ENCODE assay signal across 9 cellular contexts in genomic region chr5:15463231-15463630, GRCh38. TPM values are rescaled to one million over a fixed set of nuclear protein-coding genes. Genes with fewer than 3 reads are reported as not detected.
DNase-seq lines count a peak whose midpoint lies in the region; ATAC-seq and TF ChIP-seq lines count a peak whose summit lies in the region.
"Had no signal": no experiment of that assay in that cellular context is flagged by ENCODE, and none has a peak within 500 bp of the region (broad histone marks: within the 10 kb centered on the region; RNA-seq: fewer than 3 reads in every experiment).

No MANE protein-coding gene starts in this region.

- H3K4me2 ChIP-seq in H9 (ENCODE audit: insufficient read depth, insufficient read length, low read length) (no peak overlapping the region), fibroblast of lung (ENCODE audit: extremely low read depth, insufficient read depth, low read length) (no peak overlapping the region)

- no peaks in the 10 kb centered on the region for H3K23me2 ChIP-seq in H9 (ENCODE audit: insufficient read length, low read depth, low read length, poor library complexity, severe bottlenecking)

- H3K4me3 Mint-ChIP-seq in H9: no peak overlapping the region

- H3K4ac ChIP-seq in H9 (ENCODE audit: low read depth, low read length): no peak overlapping the region

- H4K20me1 ChIP-seq in H9 (ENCODE audit: control insufficient read depth, insufficient read depth, insufficient read length): no peaks in the 10 kb centered on the region
- no peaks in the 10 kb centered on the region for H4K20me1 ChIP-seq in fibroblast of lung (ENCODE audit: control insufficient read depth, extremely low read depth, insufficient read depth, low read length)

- H3K79me2 ChIP-seq in H9 (ENCODE audit: insufficient read depth, low read length): no peaks in the 10 kb centered on the region
- no peaks in the 10 kb centered on the region for H3K79me2 ChIP-seq in fibroblast of lung (ENCODE audit: control insufficient read depth, insufficient read depth, low read length)

- no peaks in the 10 kb centered on the region for H3K36me3 Mint-ChIP-seq in H9 (ENCODE audit: insufficient read depth in 1 of 3, low read depth in 3 of 3)

- H3K27ac ChIP-seq in H9 (ENCODE audit: insufficient read length, low read depth, low read length): no peak overlapping the region
- no peak overlapping the region for H3K27ac ChIP-seq in fibroblast of lung (ENCODE audit: insufficient read depth, low read length)

- no peak overlapping the region for H3T11ph ChIP-seq in H9 (ENCODE audit: low read length)

- ATAC-seq in HG03521 (IDR thresholded peaks at IDR 0.05; ENCODE audit: unreplicated experiment): no peak
- no peak for ATAC-seq in GM18511 (IDR thresholded peaks at IDR 0.05; ENCODE audit: unreplicated experiment)
- no peak for ATAC-seq in GM21737 (IDR thresholded peaks at IDR 0.05; ENCODE audit: unreplicated experiment)

- no peak overlapping the region for H2BK20ac ChIP-seq in H9 (ENCODE audit: low read depth, low read length, poor library complexity, severe bottlenecking)

- no peak overlapping the region for H4K5ac ChIP-seq in H9 (ENCODE audit: insufficient read length, low read depth, low read length)

- H3K18ac ChIP-seq in H9 (ENCODE audit: insufficient read length, low read depth, low read length): no peak overlapping the region

- H3K4me1 Mint-ChIP-seq in H9: peaks cover 0 to 4% of the 10 kb centered on the region in 2 experiments; a peak in 1 of 4 replicates

- H3K27ac Mint-ChIP-seq in H9: no peak overlapping the region

- H3K9me3 Mint-ChIP-seq in H9: no peaks in the 10 kb centered on the region; a peak in 1 of 5 replicates

- no peaks in the 10 kb centered on the region for H3K79me1 ChIP-seq in H9 (ENCODE audit: insufficient read depth, low read depth, low read length, poor library complexity, severe bottlenecking)

- no peak overlapping the region for H2AK5ac ChIP-seq in H9 (ENCODE audit: insufficient read length, low read length)

- H2BK120ac ChIP-seq in H9 (ENCODE audit: low read depth, low read length, poor library complexity, severe bottlenecking): no peak overlapping the region

- no peak overlapping the region for H4K91ac ChIP-seq in H9 (ENCODE audit: insufficient read length, low read depth, low read length)

- H3K27me3 Mint-ChIP-seq in H9 (ENCODE audit: low read depth): no peaks in the 10 kb centered on the region

- no peak overlapping the region for H2BK5ac ChIP-seq in H9 (ENCODE audit: insufficient read length, low read length)

- no peaks in the 10 kb centered on the region for H3K36me3 ChIP-seq in fibroblast of lung (ENCODE audit: control insufficient read depth, insufficient read depth, low read length)

- TF ChIP-seq CTCF in H9 (conservative IDR thresholded peaks at IDR 0.05) (peak; percentile 80), fibroblast of lung (conservative IDR thresholded peaks at IDR 0.05 in 1 of 2, IDR thresholded peaks at IDR 0.05 in 1 of 2; ENCODE audit: low read depth in 1 of 2, low read length in 2 of 2) (peak; percentile 43 to 51)

- H3K9me3 ChIP-seq in H9 (ENCODE audit: control insufficient read depth, low read depth, low read length): no peaks in the 10 kb centered on the region
- H3K9me3 ChIP-seq in fibroblast of lung (ENCODE audit: control insufficient read depth, insufficient read depth, low read depth, low read length): no peaks in the 10 kb centered on the region

- no peak overlapping the region for H2BK12ac ChIP-seq in H9 (ENCODE audit: insufficient read length, low read depth, low read length)

- no peak overlapping the region for H3K56ac ChIP-seq in H9 (ENCODE audit: insufficient read length, low read depth, low read length)

- H2BK15ac ChIP-seq in H9 (ENCODE audit: low read depth, low read length): no peak overlapping the region

- H3K14ac ChIP-seq in H9 (ENCODE audit: insufficient read depth, low read length): no peak overlapping the region

- H3K9ac ChIP-seq in H9 (ENCODE audit: extremely low read depth, insufficient read length, low read length): no peak overlapping the region
- H3K9ac ChIP-seq in fibroblast of lung (ENCODE audit: insufficient read depth, low read length): no peak overlapping the region

- H4K8ac ChIP-seq in H9 (replicated peaks; ENCODE audit: insufficient read length, low read depth, low read length): no peak overlapping the region

- H3K27me3 ChIP-seq in H9 (ENCODE audit: insufficient read depth, low read length) (no peaks in the 10 kb centered on the region), fibroblast of lung (ENCODE audit: control insufficient read depth, insufficient read depth, low read length) (no peaks in the 10 kb centered on the region)

- H3K23ac ChIP-seq in H9 (ENCODE audit: insufficient read length, low read depth, low read length): no peak overlapping the region

- DNase-seq in H9 (no peak), OCI-M1 (lab: John Stamatoyannopoulos, UW) (peak; percentile 13), fibroblast of lung (ENCODE audit: low read depth in 2 of 2) (peak; percentile 24 to 48), pulmonary artery endothelial cell (ENCODE audit: low read depth, low spot score) (peak; percentile 7)
- DNase-seq: aorta, NCI-H187 had no signal

- H2AFZ ChIP-seq in H9 (ENCODE audit: low read length) (no peak overlapping the region), fibroblast of lung (ENCODE audit: low read length) (no peak overlapping the region)

- H3K4me1 ChIP-seq in H9 (ENCODE audit: insufficient read depth, low read length) (no peaks in the 10 kb centered on the region), fibroblast of lung (ENCODE audit: control insufficient read depth, extremely low read depth, insufficient read depth, low read length) (no peaks in the 10 kb centered on the region)

- no peak overlapping the region for H3K4me3 ChIP-seq in fibroblast of lung (replicated peaks in 1 of 4; ENCODE audit: control extremely low read depth in 1 of 4, insufficient read depth in 1 of 4, low read depth in 3 of 4, low read length in 4 of 4)

RNA-seq across cellular contexts. Expression of gene FBXL7, which starts 36.7 kb away (rescaled TPM):
- total RNA-seq in H9 (2021): 13.7 and 14.6 TPM in 2 replicates
- total RNA-seq in fibroblast of lung: 3.3 and 6.4 TPM in 2 replicates
- 12.9 and 15.3 TPM in 2 replicates for polyA plus RNA-seq in fibroblast of lung
- 13.3 and 13.9 TPM in 2 replicates for polyA plus RNA-seq in fibroblast of lung (2012)
- polyA minus RNA-seq in fibroblast of lung (ENCODE audit: low replicate concordance): 69.1 and 70.7 TPM in 2 replicates
- 5.3 and 6.6 TPM in 2 replicates for total RNA-seq in pulmonary artery endothelial cell
